ENCODE assay signal across 21 cellular contexts in the genomic region with DNA sequence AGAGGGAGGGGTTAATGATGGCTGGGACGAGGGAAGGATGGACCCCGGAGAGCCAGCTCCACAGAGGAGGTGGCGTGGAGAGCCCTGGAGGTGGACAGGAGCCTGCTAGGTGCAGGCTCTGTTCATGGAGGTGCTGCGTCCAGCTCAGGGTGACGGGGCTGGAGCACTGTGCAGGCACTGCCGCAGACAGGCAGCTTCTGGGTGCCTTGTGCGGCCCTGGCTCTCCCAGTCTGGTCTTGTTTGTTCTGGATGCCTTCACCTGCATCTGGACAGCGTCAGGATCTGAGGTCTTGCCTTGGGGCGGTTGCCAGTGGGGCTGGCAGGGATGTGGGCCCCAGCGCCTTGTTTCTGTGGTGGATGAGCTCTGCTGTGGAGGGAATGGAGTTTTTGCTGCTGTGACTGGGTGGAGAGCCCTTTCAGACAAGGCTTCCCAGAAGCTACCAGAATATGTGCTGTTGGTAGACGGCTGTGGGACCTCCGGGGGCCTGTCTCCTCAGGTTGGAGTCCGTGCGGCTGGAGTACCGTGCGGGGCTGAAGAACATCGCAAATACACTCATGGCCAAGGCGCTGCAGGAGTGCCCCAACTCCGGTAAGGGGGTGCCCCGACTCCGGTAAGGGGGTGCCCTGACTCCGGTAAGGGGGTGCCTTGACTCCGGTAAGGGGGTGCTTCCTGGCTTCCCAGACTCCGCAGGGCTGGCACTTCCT.
DNase-seq lines count a peak whose midpoint lies in the region; ATAC-seq lines count a peak whose summit lies in the region.
"Had no signal": no experiment of that assay in that cellular context is flagged by ENCODE, and none has a peak within 500 bp of the region (broad histone marks: within the 10 kb centered on the region; RNA-seq: fewer than 3 reads in every experiment).

No MANE protein-coding gene starts in this region.

- H3K4me3 Mint-ChIP-seq in activated naive CD4-positive, alpha-beta T cell treated with anti-CD3 and anti-CD28 coated beads, Interleukin-2, amount 50 U/mL, for 24 hours, result no peak overlapping the region
- no peak overlapping the region for H3K4me3 Mint-ChIP-seq in central memory CD8-positive, alpha-beta T cell
- H3K4me3 Mint-ChIP-seq: activated B cell treated with CpG ODN at 0.5 μM for 24 hours had no signal

- H3K27ac Mint-ChIP-seq in activated naive CD4-positive, alpha-beta T cell treated with anti-CD3 and anti-CD28 coated beads, Interleukin-2, amount 50 U/mL, for 24 hours, result peak overlapping the region; percentile 30
- H3K27ac Mint-ChIP-seq in central memory CD8-positive, alpha-beta T cell (ENCODE audit: low read depth), result peak overlapping the region; percentile 65
- H3K27ac Mint-ChIP-seq: activated B cell treated with CpG ODN at 0.5 μM for 24 hours had no signal

- peaks cover 67 to 74% of the 10 kb centered on the region in 2 donors for H3K36me3 ChIP-seq in stomach smooth muscle (ENCODE audit: control insufficient read depth in 2 of 2, insufficient read depth in 2 of 2, low read length in 2 of 2)

- no peak overlapping the region for H3K9ac ChIP-seq in stomach smooth muscle (ENCODE audit: low read length in 2 of 2)
- H3K9ac ChIP-seq: BLaER1 had no signal

- peaks cover 20% of the 10 kb centered on the region for H3K4me1 ChIP-seq in stomach smooth muscle (ENCODE audit: control insufficient read depth, insufficient read depth, low read length)
- H3K4me1 ChIP-seq: BLaER1 had no signal

- no peak for DNase-seq in activated naive CD4-positive, alpha-beta T cell (lab: John Stamatoyannopoulos, UW)
- DNase-seq in central memory CD8-positive, alpha-beta T cell (ENCODE audit: low spot score in 2 of 2), result no peak
- no peak for DNase-seq in hypothalamus (lab: John Stamatoyannopoulos, UW)
- DNase-seq: activated B cell treated with CpG ODN at 0.5 μM for 24 hours; activated CD4-positive, alpha-beta T cell treated with anti-CD3 and anti-CD28 coated beads, Interleukin-2, amount 50 U/mL, for 4 hours; activated T-cell treated with anti-CD3 and anti-CD28 coated beads for 4 hours; cerebellar nuclear complex; COR-L47; head of caudate nucleus; Karpas-422; left cardiac atrium; NCI-H1694 treated with DMSO at 0.1 percent for 48 hours; NCI-H526; occipital lobe; stimulated activated CD4-positive, alpha-beta T cell treated with anti-CD3 and anti-CD28 coated beads, Interleukin-12 subunit alpha, Interleukin-12 subunit beta, amount 100 ng/mL, for 4 hours; T1000 had no signal

- H3K27me3 ChIP-seq in stomach smooth muscle (ENCODE audit: control insufficient read depth in 1 of 2, insufficient read depth in 2 of 2, low read length in 2 of 2), result no peaks in the 10 kb centered on the region
- H3K27me3 ChIP-seq: BLaER1 had no signal

- no peaks in the 10 kb centered on the region for H3K9me3 ChIP-seq in stomach smooth muscle (ENCODE audit: control insufficient read depth in 2 of 2, low read length in 2 of 2)
- H3K9me3 ChIP-seq: BLaER1 had no signal

- H3K4me3 ChIP-seq in stomach smooth muscle (ENCODE audit: low read length in 2 of 2), result no peak overlapping the region
- H3K4me3 ChIP-seq: BLaER1, SK-N-MC had no signal

- H3K9me3 Mint-ChIP-seq in activated naive CD4-positive, alpha-beta T cell treated with anti-CD3 and anti-CD28 coated beads, Interleukin-2, amount 50 U/mL, for 24 hours, result no peaks in the 10 kb centered on the region
- no peaks in the 10 kb centered on the region for H3K9me3 Mint-ChIP-seq in central memory CD8-positive, alpha-beta T cell
- H3K9me3 Mint-ChIP-seq: activated B cell treated with CpG ODN at 0.5 μM for 24 hours had no signal

- H3K27me3 Mint-ChIP-seq in activated naive CD4-positive, alpha-beta T cell treated with anti-CD3 and anti-CD28 coated beads, Interleukin-2, amount 50 U/mL, for 24 hours, result no peaks in the 10 kb centered on the region
- no peaks in the 10 kb centered on the region for H3K27me3 Mint-ChIP-seq in central memory CD8-positive, alpha-beta T cell
- H3K27me3 Mint-ChIP-seq: activated B cell treated with CpG ODN at 0.5 μM for 24 hours had no signal

- peaks cover 12% of the 10 kb centered on the region for H3K36me3 Mint-ChIP-seq in activated naive CD4-positive, alpha-beta T cell treated with anti-CD3 and anti-CD28 coated beads, Interleukin-2, amount 50 U/mL, for 24 hours
- peaks cover 45% of the 10 kb centered on the region for H3K36me3 Mint-ChIP-seq in central memory CD8-positive, alpha-beta T cell (ENCODE audit: insufficient read depth)

- H3K4me1 Mint-ChIP-seq in activated naive CD4-positive, alpha-beta T cell treated with anti-CD3 and anti-CD28 coated beads, Interleukin-2, amount 50 U/mL, for 24 hours, result peaks cover 7% of the 10 kb centered on the region
- peaks cover 9% of the 10 kb centered on the region for H3K4me1 Mint-ChIP-seq in central memory CD8-positive, alpha-beta T cell
- H3K4me1 Mint-ChIP-seq: activated B cell treated with CpG ODN at 0.5 μM for 24 hours had no signal

- peak overlapping the region; percentile 80 for H3K27ac ChIP-seq in stomach smooth muscle (ENCODE audit: low read length)
- H3K27ac ChIP-seq: BLaER1, SK-N-MC had no signal

- no peak for ATAC-seq in central memory CD8-positive, alpha-beta T cell (replicated peaks; ENCODE audit: extremely low read depth, poor library complexity, severe bottlenecking)
- ATAC-seq in HG03469 (IDR thresholded peaks at IDR 0.05; ENCODE audit: unreplicated experiment), result no peak
- ATAC-seq: left cardiac atrium had no signal
